ENCODE assay signal across 8 cellular contexts in the genomic region with DNA sequence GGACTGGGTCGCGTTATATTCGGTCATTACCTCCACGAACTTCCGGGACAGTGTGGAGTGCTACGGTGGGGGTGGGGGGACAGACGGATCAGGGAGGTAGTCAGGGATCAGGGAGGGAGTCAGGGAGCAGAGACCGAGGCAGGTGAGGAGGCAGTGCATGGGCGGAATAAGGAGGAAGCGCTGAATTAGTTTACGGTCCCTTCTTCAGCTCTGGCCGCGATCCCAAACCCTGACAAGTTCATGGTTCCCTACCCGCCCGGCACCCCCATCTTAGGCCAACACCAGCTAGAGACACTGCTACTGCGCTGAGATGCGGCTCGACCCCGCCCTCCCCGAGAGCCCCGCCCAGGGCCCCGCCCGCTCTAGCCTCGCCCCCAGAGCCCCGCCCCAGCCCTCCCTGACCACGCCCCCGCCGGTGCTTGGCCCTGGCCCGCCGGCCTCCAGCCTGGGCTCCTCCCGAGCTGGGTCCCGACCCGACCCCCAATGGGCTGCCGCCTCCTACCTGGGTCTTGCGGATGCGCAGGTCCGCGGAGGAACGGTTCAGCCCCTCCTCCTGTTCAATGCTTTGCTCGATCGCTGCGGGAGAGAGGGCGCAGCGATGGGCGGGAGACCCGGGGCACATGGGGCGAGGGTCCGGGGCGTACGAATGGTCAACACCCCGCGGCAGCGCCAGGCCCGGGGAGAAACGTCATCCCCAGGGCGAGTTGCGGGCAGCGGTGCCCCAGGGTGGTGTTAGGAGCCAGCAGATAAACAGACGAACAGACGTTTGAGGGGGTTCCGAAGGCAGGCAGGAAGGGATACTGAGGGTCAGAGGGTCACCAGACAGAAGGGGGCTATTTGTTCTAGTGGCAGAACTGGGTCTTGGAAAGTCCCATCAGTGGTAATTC. TPM values are rescaled to one million over a fixed set of nuclear protein-coding genes. Genes with fewer than 3 reads are reported as not detected.
A peak's percentile ranks its signal among the peaks of the same experiment; 100 is the strongest.
DNase-seq lines count a peak whose midpoint lies in the region; ATAC-seq, FAIRE-seq and TF ChIP-seq lines count a peak whose summit lies in the region.

No MANE protein-coding gene starts in this region.

- in situ Hi-C loops in GM18951 (cut with MboI; ENCODE audit: low sequenced_read_pairs, unreplicated experiment): loop anchor here (25.0 kb wide), 2 partner anchors 440 to 865 kb away; partner anchors contain the start of genes COX6A2, ZNF267 and ZNF843

- H3K9me3 ChIP-seq in osteoblast (ENCODE audit: low read depth, low read length): no peaks in the 10 kb centered on the region
- H3K9me3 ChIP-seq in thoracic aorta: no peaks in the 10 kb centered on the region

- peaks cover 22% of the 10 kb centered on the region for H3K4me1 ChIP-seq in ACC112 (ENCODE audit: control insufficient read depth, insufficient read depth, low read length, unreplicated experiment)
- H3K4me1 ChIP-seq in osteoblast (ENCODE audit: insufficient read depth, low read length): peaks cover 26% of the 10 kb centered on the region
- peaks cover 7 to 32% of the 10 kb centered on the region in 2 donors for H3K4me1 ChIP-seq in thoracic aorta (ENCODE audit: control insufficient read depth in 1 of 2, low read depth in 2 of 2)

- H3K27me3 ChIP-seq in ACC112 (ENCODE audit: insufficient read depth, low read length) (no peaks in the 10 kb centered on the region), osteoblast (ENCODE audit: insufficient read depth, low read length) (no peaks in the 10 kb centered on the region), thoracic aorta (replicated peaks; ENCODE audit: insufficient read depth) (no peaks in the 10 kb centered on the region)

- peak; percentile 81 for ATAC-seq in HG03354 (IDR thresholded peaks at IDR 0.05; ENCODE audit: poor library complexity, severe bottlenecking, unreplicated experiment)
- ATAC-seq in thoracic aorta (ENCODE audit: insufficient number of reproducible peaks, low FRiP score, low read depth): peak; percentile 85

- H2AFZ ChIP-seq in ACC112 (ENCODE audit: low read length, unreplicated experiment) (peak overlapping the region; percentile 95), osteoblast (ENCODE audit: low read length) (peak overlapping the region; percentile 92)

- no peaks in the 10 kb centered on the region for H3K36me3 ChIP-seq in ACC112 (ENCODE audit: insufficient read depth, low read length)
- H3K36me3 ChIP-seq in osteoblast (ENCODE audit: insufficient read depth, low read length): no peaks in the 10 kb centered on the region
- H3K36me3 ChIP-seq in thoracic aorta: no peaks in the 10 kb centered on the region

- peak; percentile 70 for TF ChIP-seq POLR2A in GM18951 (IDR thresholded peaks at IDR 0.05; ENCODE audit: extremely low read depth, insufficient read depth, insufficient read length)

- H3K4me2 ChIP-seq in osteoblast (ENCODE audit: insufficient read depth, low read length): peak overlapping the region; percentile 97

- H3K79me2 ChIP-seq in ACC112 (ENCODE audit: control insufficient read depth, insufficient read depth, low read length, unreplicated experiment): no peaks in the 10 kb centered on the region
- H3K79me2 ChIP-seq in osteoblast (ENCODE audit: insufficient read depth, low read length): no peaks in the 10 kb centered on the region

- no peaks in the 10 kb centered on the region for H4K20me1 ChIP-seq in osteoblast (ENCODE audit: insufficient read depth, low read length)

- FAIRE-seq in RCC 7860 (lab: Jason Lieb, UNC): no peak

- H3K27ac ChIP-seq in ACC112 (ENCODE audit: low read depth, low read length): peak overlapping the region; percentile 81
- H3K27ac ChIP-seq in osteoblast (ENCODE audit: low read depth, low read length): peak overlapping the region; percentile 89
- H3K27ac ChIP-seq in thoracic aorta: peak overlapping the region; percentile 83 to 86

- no peak for TF ChIP-seq CTCF in osteoblast (IDR thresholded peaks at IDR 0.05; ENCODE audit: extremely low read depth, low read depth, low read length)
- TF ChIP-seq CTCF in thoracic aorta (IDR thresholded peaks at IDR 0.05): no peak

- H3K4me3 ChIP-seq in ACC112 (ENCODE audit: low read depth, low read length) (peak overlapping the region; percentile 91), osteoblast (ENCODE audit: insufficient read depth, low read length) (peak overlapping the region; percentile 78), thoracic aorta (peak overlapping the region; percentile 77)

- DNase-seq in RCC 7860 (ENCODE audit: low spot score) (peak; percentile 70), foreskin melanocyte (peak; percentile 40), osteoblast (ENCODE audit: insufficient read length, low spot score, missing footprints) (peak; percentile 98), thoracic aorta (ENCODE audit: low spot score) (peak; percentile 45)
- DNase-seq in activated T-helper 9 cell treated with anti-CD3 and anti-CD28 coated beads, Interleukin-2, amount 50 U/mL, for 16 hours (ENCODE audit: low read depth): peak; percentile 78

RNA-seq across cellular contexts. Expression of gene HSD3B7, which starts 12.2 kb away (rescaled TPM):
- 45.6 and 47.7 TPM in 2 replicates for total RNA-seq in osteoblast
- 10 to 100 TPM; 16.4 to 26.8 TPM for total RNA-seq in thoracic aorta

RNA-seq across cellular contexts. Expression of gene STX1B, which starts 13.2 kb away (rescaled TPM):
- total RNA-seq in osteoblast: 0.72 and 2.9 TPM in 2 replicates
- total RNA-seq in thoracic aorta: 1 to 10 TPM in 1 of 2 donors, under 1 TPM in 1; 0.68 to 1.6 TPM

RNA-seq across cellular contexts. Expression of gene STX4, which starts 36.1 kb away (rescaled TPM):
- total RNA-seq in osteoblast (26.8 and 30.6 TPM in 2 replicates), thoracic aorta (10 to 100 TPM; 39.3 to 50.5 TPM)

RNA-seq across cellular contexts. Expression of gene SETD1A, which starts 39.7 kb away (rescaled TPM):
- 2.2 and 2.9 TPM in 2 replicates for total RNA-seq in osteoblast
- 10 to 100 TPM in 1 of 2 donors, 1 to 10 TPM in 1; 7.4 to 14.6 TPM for total RNA-seq in thoracic aorta

RNA-seq across cellular contexts. Expression of gene ORAI3, which starts 48.4 kb away (rescaled TPM):
- total RNA-seq in osteoblast: 63.3 and 66.0 TPM in 2 replicates
- total RNA-seq in thoracic aorta: 10 to 100 TPM; 19.0 to 35.7 TPM

Comparison
In these comparisons a context has a peak if more than half of its experiments do, and no peak if none do; other contexts are left out.
1. Peak in every context shown above with its lines: DNase-seq, ATAC-seq, H3K4me3 ChIP-seq and H3K27ac ChIP-seq.
2. DNase-seq: peak in every context shown above with its lines; median percentile 98 in osteoblast; 78 in activated T-helper 9 cell treated with anti-CD3 and anti-CD28 coated beads, Interleukin-2, amount 50 U/mL, for 16 hours; 70 in RCC 7860; 45 in thoracic aorta; 40 in foreskin melanocyte.